Comparison of ENCODE assay signal across 9 cellular contexts in genomic region chr5:178284095-178284675, GRCh38. TPM values are rescaled to one million over a fixed set of nuclear protein-coding genes. Genes with fewer than 3 reads are reported as not detected.
DNase-seq lines count a peak whose midpoint lies in the region; ATAC-seq and TF ChIP-seq lines count a peak whose summit lies in the region.
"Had no signal": no experiment of that assay in that cellular context is flagged by ENCODE, and none has a peak within 500 bp of the region (broad histone marks: within the 10 kb centered on the region; RNA-seq: fewer than 3 reads in every experiment).

No MANE protein-coding gene starts in this region.

- peaks cover 12% of the 10 kb centered on the region for H3K9me3 Mint-ChIP-seq in CD8-positive, alpha-beta T cell

- no peak overlapping the region for H3K4me3 ChIP-seq in CD8-positive, alpha-beta T cell (ENCODE audit: low read depth, low read length)
- H3K4me3 ChIP-seq in astrocyte of the spinal cord (ENCODE audit: low read depth, low read length) (no peak overlapping the region), lower lobe of right lung (no peak overlapping the region)
- H3K4me3 ChIP-seq: lung had no signal

- POLR2A ChIA-PET in CD8-positive, alpha-beta T cell (lab: Charles Lee): no interaction called here

- no peak overlapping the region for H3K4me3 Mint-ChIP-seq in CD8-positive, alpha-beta T cell

- ATAC-seq in CD8-positive, alpha-beta T cell: no peak
- ATAC-seq in lower lobe of right lung (no peak), GM19351 (IDR thresholded peaks at IDR 0.05; ENCODE audit: unreplicated experiment) (no peak), HG03196 (IDR thresholded peaks at IDR 0.05; ENCODE audit: unreplicated experiment) (no peak), GM18867 (IDR thresholded peaks at IDR 0.05; ENCODE audit: unreplicated experiment) (no peak)

- no peaks in the 10 kb centered on the region for H3K27me3 ChIP-seq in CD8-positive, alpha-beta T cell (ENCODE audit: insufficient read depth, low read length)
- H3K27me3 ChIP-seq in lower lobe of right lung (ENCODE audit: low read depth): peaks cover 6% of the 10 kb centered on the region

- H3K27ac Mint-ChIP-seq in CD8-positive, alpha-beta T cell: no peak overlapping the region

- no peaks in the 10 kb centered on the region for H3K36me3 Mint-ChIP-seq in CD8-positive, alpha-beta T cell

- no peaks in the 10 kb centered on the region for H3K27me3 Mint-ChIP-seq in CD8-positive, alpha-beta T cell (ENCODE audit: low read depth)

- no peak overlapping the region for H3K27ac ChIP-seq in CD8-positive, alpha-beta T cell (ENCODE audit: low read depth, low read length)
- H3K27ac ChIP-seq in lower lobe of right lung: no peak overlapping the region

- H3K4me1 Mint-ChIP-seq in CD8-positive, alpha-beta T cell (ENCODE audit: low read depth): peaks cover 4% of the 10 kb centered on the region

- intact Hi-C loops in CD8-positive, alpha-beta T cell (cut with DNase I, micrococcal nuclease): no loop called here
- intact Hi-C loops in lower lobe of right lung (cut with DNase I): loop anchor here (10.0 kb wide), 1 partner anchor 271 kb away; no protein-coding TSS in a partner anchor

- TF ChIP-seq CTCF in CD8-positive, alpha-beta T cell (IDR thresholded peaks at IDR 0.05): peak; percentile 56
- TF ChIP-seq CTCF in astrocyte of the spinal cord (IDR thresholded peaks at IDR 0.05; ENCODE audit: low read depth, low read length) (peak; percentile 58), lower lobe of right lung (IDR thresholded peaks at IDR 0.05) (peak; percentile 52)

- in situ Hi-C loops in astrocyte of the spinal cord (cut with HindIII; ENCODE audit: low sequenced_read_pairs): no loop called here

- no peaks in the 10 kb centered on the region for H3K4me1 ChIP-seq in CD8-positive, alpha-beta T cell (ENCODE audit: insufficient read depth, low read length)
- H3K4me1 ChIP-seq in lower lobe of right lung: peaks cover 17% of the 10 kb centered on the region

- H3K36me3 ChIP-seq in CD8-positive, alpha-beta T cell (ENCODE audit: insufficient read depth, low read length): no peaks in the 10 kb centered on the region
- no peaks in the 10 kb centered on the region for H3K36me3 ChIP-seq in lower lobe of right lung

- DNase-seq in CD8-positive, alpha-beta T cell: no peak
- peak; percentile 73 to 75 for DNase-seq in Kasumi-1 (lab: John Stamatoyannopoulos, UW)
- peak; percentile 10 for DNase-seq in astrocyte of the spinal cord (ENCODE audit: low read depth, low spot score)
- DNase-seq in lower lobe of right lung: no peak
- no peak for DNase-seq in NCI-H2107 treated with DMSO at 0.1 percent for 48 hours (lab: John Stamatoyannopoulos, UW; ENCODE audit: unreplicated experiment)

- H3K9me3 ChIP-seq in CD8-positive, alpha-beta T cell (ENCODE audit: low read length): no peaks in the 10 kb centered on the region
- peaks cover 9% of the 10 kb centered on the region for H3K9me3 ChIP-seq in lower lobe of right lung

- CTCF ChIA-PET in CD8-positive, alpha-beta T cell (lab: Charles Lee): interaction anchor here (0.6 to 2.2 kb wide), 5 partner anchors 32 to 1209 kb away, joined by 3 to 6 read pairs (median 4); partner anchors contain the start of gene COL23A1

RNA-seq across cellular contexts. Expression of gene PHYKPL, which starts 51.6 kb away (rescaled TPM):
- 10 to 100 TPM; 82.8 to 90.3 TPM for total RNA-seq in CD8-positive, alpha-beta T cell
- total RNA-seq in lower lobe of right lung: 101 TPM

Comparison
In these comparisons a context has a peak if more than half of its experiments do, and no peak if none do; other contexts are left out.
1. DNase-seq: peak in Kasumi-1 (2 of 2) and astrocyte of the spinal cord (single experiment); none in CD8-positive, alpha-beta T cell (0 of 7), lower lobe of right lung (single experiment) and NCI-H2107 treated with DMSO at 0.1 percent for 48 hours (single experiment).
2. Peak in every context shown above with its lines, with median percentiles within 50 percentile points of each other: CTCF ChIP-seq.